21 cellular contexts compared by ENCODE assay signal in genomic region chr10:64708920-64709681, GRCh38.
A peak's percentile ranks its signal among the peaks of the same experiment; 100 is the strongest.
DNase-seq lines count a peak whose midpoint lies in the region; ATAC-seq lines count a peak whose summit lies in the region.
"Had no signal": no experiment of that assay in that cellular context is flagged by ENCODE, and none has a peak within 500 bp of the region (broad histone marks: within the 10 kb centered on the region; RNA-seq: fewer than 3 reads in every experiment).

No MANE protein-coding gene starts in this region.

- no peaks in the 10 kb centered on the region for H3K36me3 ChIP-seq in aorta (ENCODE audit: control insufficient read depth in 1 of 2, insufficient read depth in 2 of 2, low read length in 1 of 2)
- H3K36me3 ChIP-seq: BLaER1 had no signal

- no peaks in the 10 kb centered on the region for H3K9me3 ChIP-seq in aorta (ENCODE audit: control insufficient read depth, low read length)
- H3K9me3 ChIP-seq: BLaER1 had no signal

- no peaks in the 10 kb centered on the region for H3K4me1 ChIP-seq in aorta (ENCODE audit: control insufficient read depth in 1 of 2, insufficient read depth in 2 of 2, low read length in 2 of 2)
- H3K4me1 ChIP-seq: BLaER1 had no signal

- H3K4me3 ChIP-seq in aorta (ENCODE audit: low read length in 2 of 2): no peak overlapping the region
- H3K4me3 ChIP-seq: BLaER1, GM23248 had no signal

- ATAC-seq in sciatic nerve (no peak), GM21717 (IDR thresholded peaks at IDR 0.05; ENCODE audit: unreplicated experiment) (no peak), aorta (ENCODE audit: low FRiP score) (no peak)
- ATAC-seq: HCT116 had no signal

- peak overlapping the region in 2 of 3 donors; percentile 28 to 82 for H3K27ac Mint-ChIP-seq in IgD-negative memory B cell
- H3K27ac Mint-ChIP-seq: CD14-positive monocyte; CD4-positive, alpha-beta memory T cell; HFFc6 had no signal

- 78 to 80% methylated on average over 3 of the region's 3 CpGs for WGBS in aorta, 2 donors

- H3K4me3 Mint-ChIP-seq in IgD-negative memory B cell: no peak overlapping the region
- H3K4me3 Mint-ChIP-seq: CD14-positive monocyte; CD4-positive, alpha-beta memory T cell; HFFc6 had no signal

- intact Hi-C loops in sciatic nerve (cut with DNase I) (no loop called here), aorta (cut with DNase I) (no loop called here)

- no peaks in the 10 kb centered on the region for H3K4me1 Mint-ChIP-seq in IgD-negative memory B cell
- H3K4me1 Mint-ChIP-seq: CD14-positive monocyte; CD4-positive, alpha-beta memory T cell had no signal

- H3K27me3 ChIP-seq in aorta (ENCODE audit: control insufficient read depth in 1 of 2, insufficient read depth in 2 of 2, low read length in 1 of 2): no peaks in the 10 kb centered on the region
- H3K27me3 ChIP-seq: BLaER1 had no signal

- no peaks in the 10 kb centered on the region for H3K36me3 Mint-ChIP-seq in IgD-negative memory B cell
- H3K36me3 Mint-ChIP-seq: CD14-positive monocyte; CD4-positive, alpha-beta memory T cell had no signal

- H3K9me3 Mint-ChIP-seq in IgD-negative memory B cell: peaks cover 0 to 4% (median 2%) of the 10 kb centered on the region in 3 donors

- no peak overlapping the region for H3K27ac ChIP-seq in aorta (ENCODE audit: low read depth in 1 of 2, low read length in 2 of 2)
- H3K27ac ChIP-seq: BLaER1, GM23248, HL-60 had no signal

- DNase-seq in H4 (ENCODE audit: low spot score): peak; percentile 3
- DNase-seq in T1000 (lab: John Stamatoyannopoulos, UW): peak; percentile 61
- DNase-seq in kidney tubule cell (ENCODE audit: low spot score): peak; percentile 42
- no peak for DNase-seq in sciatic nerve (ENCODE audit: low spot score)
- DNase-seq in NCI-H1436 (lab: John Stamatoyannopoulos, UW): no peak
- no peak for DNase-seq in aorta
- DNase-seq: 8988T; CD4-positive, alpha-beta memory T cell; DMS153; DMS79 treated with DMSO at 0.1 percent for 48 hours; GF-D8; GM23248; H7; HFFc6; IMR-90 had no signal

- H3K27me3 Mint-ChIP-seq in IgD-negative memory B cell: peaks cover 1% of the 10 kb centered on the region
- H3K27me3 Mint-ChIP-seq: CD4-positive, alpha-beta memory T cell had no signal

Comparison
In these comparisons a context has a peak if more than half of its experiments do, and no peak if none do; other contexts are left out.
1. DNase-seq: peak in H4 (single experiment), T1000 (single experiment) and kidney tubule cell (single experiment); none in sciatic nerve (single experiment), NCI-H1436 (single experiment) and aorta (0 of 2).